In genomic region chr12:45762185-45763110, GRCh38 we compare ENCODE assay signal across 8 cellular contexts. TPM values are rescaled to one million over a fixed set of nuclear protein-coding genes. Genes with fewer than 3 reads are reported as not detected.
DNase-seq lines count a peak whose midpoint lies in the region; ATAC-seq, FAIRE-seq and TF ChIP-seq lines count a peak whose summit lies in the region.

No MANE protein-coding gene starts in this region.

- FAIRE-seq in frontal cortex (lab: Jason Lieb, UNC) = peak; percentile 80

- peak; percentile 89 for ATAC-seq in SK-N-SH treated with all-trans-retinoic acid at 6 μM for 48 hours
- no peak for ATAC-seq in stimulated activated naive CD8-positive, alpha-beta T cell treated with anti-CD3 and anti-CD28 coated beads, Interleukin-15, Interleukin-2, amounts not matched to agents 100 U/mL and 50 U/mL, for 24 hours

- DNase-seq in NOMO-1 treated with DMSO at 0.1 percent for 48 hours (lab: John Stamatoyannopoulos, UW; ENCODE audit: unreplicated experiment) (peak; percentile 61), NOMO-1 treated with dmso at 0.1 percent for 144 hours (lab: John Stamatoyannopoulos, UW; ENCODE audit: unreplicated experiment) (no peak), HuH-7 (ENCODE audit: low spot score) (peak; percentile 26), frontal cortex (ENCODE audit: low spot score in 2 of 2) (peak in 1 of 2 donors; percentile 14), pulmonary artery endothelial cell (ENCODE audit: low read depth, low spot score) (peak; percentile 30), RPMI8226 (no peak)
- no peak for DNase-seq in stimulated activated naive CD8-positive, alpha-beta T cell treated with anti-CD3 and anti-CD28 coated beads, Interleukin-15, Interleukin-2, amounts not matched to agents 100 U/mL and 50 U/mL, for 24 hours

TF ChIP-seq in SK-N-SH treated with all-trans-retinoic acid at 6 μM for 48 hours, 23 proteins besides CTCF, POLR2A, EP300 and RAD21:
- TF ChIP-seq ZFP30 (CRISPR knock-in tag; IDR thresholded peaks at IDR 0.05) (no peak), ZC3H10 (CRISPR knock-in tag; IDR thresholded peaks at IDR 0.05) (no peak), ZNF8 (CRISPR knock-in tag; IDR thresholded peaks at IDR 0.05) (no peak), TOX (CRISPR knock-in tag; IDR thresholded peaks at IDR 0.05; ENCODE audit: borderline replicate concordance) (no peak), ARNTL (CRISPR knock-in tag; IDR thresholded peaks at IDR 0.05; ENCODE audit: borderline replicate concordance, low read depth) (no peak), RARB (CRISPR knock-in tag; IDR thresholded peaks at IDR 0.05) (no peak), BACH2 (CRISPR knock-in tag; IDR thresholded peaks at IDR 0.05; ENCODE audit: borderline replicate concordance) (no peak), CSDC2 (CRISPR knock-in tag; IDR thresholded peaks at IDR 0.05) (no peak), CREB5 (CRISPR knock-in tag; IDR thresholded peaks at IDR 0.05; ENCODE audit: low read depth) (no peak), GLIS3 (CRISPR knock-in tag; IDR thresholded peaks at IDR 0.05) (no peak), ZFP3 (CRISPR knock-in tag; IDR thresholded peaks at IDR 0.05) (no peak), TCF4 (CRISPR knock-in tag; IDR thresholded peaks at IDR 0.05; ENCODE audit: borderline replicate concordance) (no peak), PPARA (CRISPR knock-in tag; IDR thresholded peaks at IDR 0.05; ENCODE audit: borderline replicate concordance) (no peak), SNAI2 (CRISPR knock-in tag; IDR thresholded peaks at IDR 0.05) (no peak), ESRRG (CRISPR knock-in tag; IDR thresholded peaks at IDR 0.05) (no peak)
- TF ChIP-seq, protein P1, sequence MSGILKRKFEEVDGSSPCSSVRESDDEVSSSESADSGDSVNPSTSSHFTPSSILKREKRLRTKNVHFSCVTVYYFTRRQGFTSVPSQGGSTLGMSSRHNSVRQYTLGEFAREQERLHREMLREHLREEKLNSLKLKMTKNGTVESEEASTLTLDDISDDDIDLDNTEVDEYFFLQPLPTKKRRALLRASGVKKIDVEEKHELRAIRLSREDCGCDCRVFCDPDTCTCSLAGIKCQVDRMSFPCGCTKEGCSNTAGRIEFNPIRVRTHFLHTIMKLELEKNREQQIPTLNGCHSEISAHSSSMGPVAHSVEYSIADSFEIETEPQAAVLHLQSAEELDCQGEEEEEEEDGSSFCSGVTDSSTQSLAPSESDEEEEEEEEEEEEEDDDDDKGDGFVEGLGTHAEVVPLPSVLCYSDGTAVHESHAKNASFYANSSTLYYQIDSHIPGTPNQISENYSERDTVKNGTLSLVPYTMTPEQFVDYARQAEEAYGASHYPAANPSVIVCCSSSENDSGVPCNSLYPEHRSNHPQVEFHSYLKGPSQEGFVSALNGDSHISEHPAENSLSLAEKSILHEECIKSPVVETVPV (CRISPR knock-in tag; IDR thresholded peaks at IDR 0.05) = no peak

RNA-seq across cellular contexts. Expression of gene ARID2, which starts 32.9 kb away (rescaled TPM):
- 35.9 TPM for total RNA-seq in frontal cortex
- 12.4 and 16.6 TPM in 2 replicates for total RNA-seq in pulmonary artery endothelial cell

Comparison
In these comparisons a context has a peak if more than half of its experiments do, and no peak if none do; other contexts are left out.
1. DNase-seq: peak in NOMO-1 treated with DMSO at 0.1 percent for 48 hours (single experiment), HuH-7 (single experiment) and pulmonary artery endothelial cell (single experiment); none in NOMO-1 treated with dmso at 0.1 percent for 144 hours (single experiment), RPMI8226 (single experiment) and stimulated activated naive CD8-positive, alpha-beta T cell treated with anti-CD3 and anti-CD28 coated beads, Interleukin-15, Interleukin-2, amounts not matched to agents 100 U/mL and 50 U/mL, for 24 hours (single experiment).